In the genomic region with DNA sequence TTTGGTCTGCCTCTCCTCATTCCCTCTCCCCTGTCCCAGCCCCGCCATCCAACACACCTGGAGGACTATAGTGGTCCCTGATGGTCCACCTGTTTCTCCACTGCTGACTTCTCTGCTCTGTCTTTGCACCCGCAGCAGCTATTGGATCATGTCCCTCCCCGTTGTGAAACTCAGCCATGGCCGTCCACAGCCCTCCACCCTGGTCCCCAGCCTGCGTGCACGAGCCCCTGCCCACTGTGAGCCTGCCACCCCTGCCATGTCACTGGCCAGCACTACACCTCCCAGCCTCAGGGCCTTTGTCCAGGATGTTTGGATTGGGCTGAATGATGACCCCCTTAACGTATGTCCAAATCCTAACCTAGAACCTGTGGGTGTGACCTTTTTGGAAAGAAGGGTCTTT, we compare ENCODE assay signal across 26 cellular contexts. TPM values are rescaled to one million over a fixed set of nuclear protein-coding genes. Genes with fewer than 3 reads are reported as not detected.
DNase-seq lines count a peak whose midpoint lies in the region; ATAC-seq, FAIRE-seq and TF ChIP-seq lines count a peak whose summit lies in the region.
"Had no signal": no experiment of that assay in that cellular context is flagged by ENCODE, and none has a peak within 500 bp of the region (broad histone marks: within the 10 kb centered on the region; RNA-seq: fewer than 3 reads in every experiment).

No MANE protein-coding gene starts in this region.

- H3K4me1 ChIP-seq in right lobe of liver: no peaks in the 10 kb centered on the region
- no peaks in the 10 kb centered on the region for H3K4me1 ChIP-seq in HepG2 (ENCODE audit: insufficient read depth, low read length)
- no peaks in the 10 kb centered on the region for H3K4me1 ChIP-seq in neuronal stem cell (ENCODE audit: control insufficient read depth in 2 of 2, insufficient read depth in 1 of 2, low read depth in 1 of 2, low read length in 2 of 2)
- no peaks in the 10 kb centered on the region for H3K4me1 ChIP-seq in aorta (ENCODE audit: control insufficient read depth in 1 of 2, insufficient read depth in 2 of 2, low read length in 2 of 2)

- H3K4me2 ChIP-seq in HepG2 (ENCODE audit: low read depth, low read length) (no peak overlapping the region), neuronal stem cell (ENCODE audit: insufficient read depth, low read length, poor library complexity, severe bottlenecking) (no peak overlapping the region)
- H3K4me2 ChIP-seq: BLaER1, GM23338 had no signal

- TF ChIP-seq POLR2A in right lobe of liver (IDR thresholded peaks at IDR 0.05) (no peak), HepG2 (IDR thresholded peaks at IDR 0.05; ENCODE audit: insufficient read depth in 1 of 2, low read depth in 2 of 2, low read length in 2 of 2) (no peak)

- in situ Hi-C loops in HepG2 (cut with HindIII; ENCODE audit: extremely low pct_ligation_motif_present, low pct_unique_long_range_greater_than_20kb): loop anchor here (10.0 kb wide), 1 partner anchor 567 kb away; the partner anchor contains the start of gene LTO1

- no peaks in the 10 kb centered on the region for H3K79me2 ChIP-seq in HepG2 (ENCODE audit: insufficient read depth, low read length)

- TF ChIP-seq EP300 in HepG2 (IDR thresholded peaks at IDR 0.05; ENCODE audit: low read depth in 2 of 2, low read length in 2 of 2) (no peak), HepG2 (CRISPR knock-in tag; IDR thresholded peaks at IDR 0.05; ENCODE audit: borderline replicate concordance) (no peak)

- H3K4me3 ChIP-seq in right lobe of liver (no peak overlapping the region), HepG2 (replicated peaks in 1 of 3; ENCODE audit: insufficient read depth in 1 of 3, low read depth in 2 of 3, low read length in 3 of 3) (no peak overlapping the region), neuronal stem cell (ENCODE audit: low read length in 2 of 2) (peak overlapping the region in 1 of 2 donors; percentile 35), aorta (ENCODE audit: low read length in 2 of 2) (no peak overlapping the region)
- H3K4me3 ChIP-seq: BLaER1, GM23338 had no signal

- FAIRE-seq in HepG2 (lab: Jason Lieb, UNC): no peak
- FAIRE-seq: A204.1, D721Med, GM12891, GM18507 had no signal

- H4K20me1 ChIP-seq in HepG2 (ENCODE audit: insufficient read depth, low read length): no peaks in the 10 kb centered on the region

- no peaks in the 10 kb centered on the region for H3K79me1 ChIP-seq in neuronal stem cell (ENCODE audit: low read depth, low read length)

- H3K4ac ChIP-seq in neuronal stem cell (ENCODE audit: low read length): no peak overlapping the region

- H3K27me3 ChIP-seq in right lobe of liver (no peaks in the 10 kb centered on the region), HepG2 (ENCODE audit: control insufficient read depth in 1 of 2, insufficient read depth in 2 of 2, low read length in 2 of 2) (peaks cover 0 to 21% of the 10 kb centered on the region in 2 experiments; a peak in 3 of 5 replicates), neuronal stem cell (ENCODE audit: control insufficient read depth in 3 of 3, insufficient read depth in 3 of 3, low read depth in 1 of 3, low read length in 3 of 3) (no peaks in the 10 kb centered on the region), aorta (ENCODE audit: control insufficient read depth in 1 of 2, insufficient read depth in 2 of 2, low read length in 1 of 2) (no peaks in the 10 kb centered on the region)

- TF ChIP-seq CTCF in right lobe of liver (IDR thresholded peaks at IDR 0.05): no peak
- TF ChIP-seq CTCF in HepG2 (CRISPR knock-in tag; IDR thresholded peaks at IDR 0.05): no peak

- H3K9me3 ChIP-seq in right lobe of liver (no peaks in the 10 kb centered on the region), HepG2 (ENCODE audit: low read length) (no peaks in the 10 kb centered on the region), neuronal stem cell (replicated peaks in 1 of 2; ENCODE audit: control insufficient read depth in 2 of 2, insufficient read depth in 1 of 2, low read depth in 1 of 2, low read length in 2 of 2) (peaks cover 0 to 4% of the 10 kb centered on the region in 2 donors), aorta (ENCODE audit: control insufficient read depth, low read length) (no peaks in the 10 kb centered on the region)

- H4K91ac ChIP-seq in neuronal stem cell (ENCODE audit: low read depth, low read length, poor library complexity): no peak overlapping the region

- H2BK15ac ChIP-seq in neuronal stem cell (ENCODE audit: low read length): no peak overlapping the region

- H3K14ac ChIP-seq in neuronal stem cell (ENCODE audit: low read length): peak overlapping the region; percentile 14

- no peak for TF ChIP-seq RAD21 in HepG2 (CRISPR knock-in tag; IDR thresholded peaks at IDR 0.05)

- 88% methylated on average over 6 of the region's 7 CpGs for WGBS in right lobe of liver (ENCODE audit: insufficient coverage, low coverage, low lambda C conversion rate, missing lambda C conversion rate)
- WGBS in HepG2 (ENCODE audit: low lambda C conversion rate): 64% methylated on average over 7 of the region's 7 CpGs
- WGBS in neuronal stem cell (ENCODE audit: extremely low coverage in 2 of 2, insufficient read length in 2 of 2, insufficient replicate concordance in 1 of 2), 2 donors: no CpG with 5 or more reads among the region's 7 CpGs
- 97% methylated on average over 7 of the region's 7 CpGs for WGBS in aorta, 2 donors

- no peak overlapping the region for H4K8ac ChIP-seq in neuronal stem cell (ENCODE audit: low read depth, low read length)

- ATAC-seq in Right ventricle myocardium inferior: no peak
- no peak for ATAC-seq in left cardiac atrium
- ATAC-seq in right lobe of liver: no peak
- ATAC-seq in HepG2: no peak
- ATAC-seq in aorta (ENCODE audit: low FRiP score): no peak
- ATAC-seq: GM23338, HCT116 had no signal

- H3K18ac ChIP-seq in neuronal stem cell (ENCODE audit: low read length): peak overlapping the region; percentile 3

- BruUV-seq in HepG2 (replicated peaks; lab: Mats Ljungman, UMichigan): no TSS peak

- no peaks in the 10 kb centered on the region for H3K36me3 ChIP-seq in right lobe of liver
- no peaks in the 10 kb centered on the region for H3K36me3 ChIP-seq in HepG2 (replicated peaks in 1 of 2; ENCODE audit: control insufficient read depth in 1 of 2, insufficient read depth in 2 of 2, low read length in 2 of 2)
- no peaks in the 10 kb centered on the region for H3K36me3 ChIP-seq in neuronal stem cell (replicated peaks in 1 of 2; ENCODE audit: control insufficient read depth in 2 of 2, insufficient read depth in 2 of 2, low read length in 2 of 2)
- H3K36me3 ChIP-seq in aorta (ENCODE audit: control insufficient read depth in 1 of 2, insufficient read depth in 2 of 2, low read length in 1 of 2): no peaks in the 10 kb centered on the region
- H3K36me3 ChIP-seq: BLaER1 had no signal

- H2BK5ac ChIP-seq in neuronal stem cell (ENCODE audit: low read length): no peak overlapping the region

- H2BK120ac ChIP-seq in neuronal stem cell (ENCODE audit: low read depth, low read length): no peak overlapping the region

- H3K23ac ChIP-seq in neuronal stem cell (ENCODE audit: low read depth, low read length, poor library complexity): no peak overlapping the region

- intact Hi-C loops in Right ventricle myocardium inferior (cut with DNase I): loop anchor here (5.0 to 10.0 kb wide), 3 partner anchors 107 to 337 kb away; partner anchors contain the start of gene MYEOV
- intact Hi-C loops in left cardiac atrium (cut with DNase I): no loop called here
- intact Hi-C loops in right lobe of liver (cut with DNase I): loop anchor here in 1 of 2 donors (5.0 kb wide), 1 partner anchor 549 kb away; no protein-coding TSS in a partner anchor
- intact Hi-C loops in HepG2 (cut with micrococcal nuclease; ENCODE audit: unreplicated experiment): loop anchor here (10.0 kb wide), 1 partner anchor 537 kb away; the partner anchor contains the start of gene CCND1
- intact Hi-C loops in aorta (cut with DNase I): loop anchor here in 1 of 2 donors (10.0 kb wide), 1 partner anchor 127 kb away; no protein-coding TSS in a partner anchor

- H3K27ac ChIP-seq in right lobe of liver (no peak overlapping the region), HepG2 (ENCODE audit: extremely low read length, insufficient read depth, low read length) (no peak overlapping the region), neuronal stem cell (replicated peaks; ENCODE audit: low read length) (no peak overlapping the region), aorta (ENCODE audit: low read depth in 1 of 2, low read length in 2 of 2) (no peak overlapping the region)
- H3K27ac ChIP-seq: 22Rv1, BLaER1 had no signal

- H2AK5ac ChIP-seq in neuronal stem cell (ENCODE audit: low read depth, low read length): no peak overlapping the region

- DNase-seq in Right ventricle myocardium inferior (ENCODE audit: missing footprints): peak; percentile 20
- no peak for DNase-seq in left cardiac atrium
- peak in 2 of 3 donors; percentile 7 to 14 for DNase-seq in right lobe of liver
- no peak for DNase-seq in HepG2 (ENCODE audit: low spot score)
- no peak for DNase-seq in neuronal stem cell (ENCODE audit: low spot score)
- DNase-seq in aorta: peak; percentile 32 to 65
- no peak for DNase-seq in NAMALWA (ENCODE audit: low spot score)
- no peak for DNase-seq in NCI-H524 treated with DMSO at 0.1 percent for 48 hours (lab: John Stamatoyannopoulos, UW)
- DNase-seq: CD4-positive, alpha-beta T cell; CD8-positive, alpha-beta memory T cell; DMS 273 treated with DMSO at 0.1 percent for 48 hours; DMS79 treated with DMSO at 0.1 percent for 48 hours; GF-D8; H9 had no signal

- CTCF ChIA-PET in HepG2 (lab: Yijun Ruan, JAX; ENCODE audit: low intra/inter-chr PET ratio, low total read pairs): no interaction called here

- H3K9ac ChIP-seq in HepG2 (ENCODE audit: insufficient read depth, low read depth, low read length): no peak overlapping the region
- no peak overlapping the region for H3K9ac ChIP-seq in neuronal stem cell (ENCODE audit: low read depth, low read length, poor library complexity)
- H3K9ac ChIP-seq: BLaER1 had no signal

- H2AFZ ChIP-seq in HepG2 (ENCODE audit: low read length) (no peak overlapping the region), neuronal stem cell (ENCODE audit: low read length) (no peak overlapping the region)
- H2AFZ ChIP-seq: GM23338 had no signal

- POLR2A ChIA-PET in HepG2 (lab: Yijun Ruan, JAX): no interaction called here

- no peak overlapping the region for H2BK12ac ChIP-seq in neuronal stem cell (ENCODE audit: low read length)

RNA-seq across cellular contexts. Expression of gene SMIM38, which starts 47.7 kb away (rescaled TPM):
- total RNA-seq in Right ventricle myocardium inferior (0.11 TPM), left cardiac atrium (under 1 TPM in 1 of 2 donors, not detected in 1; 0.18 TPM), right lobe of liver (not detected), HepG2 (2016; rRNA removed; fragmentation: Illumina TruSeq; extraction: Trizol) (0.40 TPM in 1 of 2 replicates, not detected in the other), aorta (1 to 10 TPM; 1.6 to 2.8 TPM)
- total RNA-seq in HepG2 (2016; cell fraction: cytosol; rRNA removed; fragmentation: Illumina TruSeq; extraction: Trizol; ENCODE audit: low read depth): 0.18 TPM in 1 of 2 replicates, not detected in the other
- 0.39 and 0.61 TPM in 2 replicates for total RNA-seq in HepG2 (2016; cell fraction: insoluble cytoplasmic fraction; rRNA removed; fragmentation: Illumina TruSeq; extraction: Trizol)
- 0.24 and 0.25 TPM in 2 replicates for total RNA-seq in HepG2 (2016; cell fraction: membrane; rRNA removed; fragmentation: Illumina TruSeq; extraction: Trizol)
- 0.43 and 0.91 TPM in 2 replicates for total RNA-seq in HepG2 (2016; cell fraction: nucleus; rRNA removed; fragmentation: Illumina TruSeq; extraction: Trizol)
- polyA plus RNA-seq in HepG2 (2011; rRNA removed) (0.30 and 0.42 TPM in 2 replicates), aorta (under 1 TPM in 1 of 2 donors, not detected in 1; 0.56 TPM)
- 0.12 and 0.32 TPM in 2 replicates for polyA plus RNA-seq in HepG2 (2011; cell fraction: cytosol; rRNA removed)
- 3.5 and 3.6 TPM in 2 replicates for polyA plus RNA-seq in HepG2 (2011; cell fraction: nucleus; rRNA removed)
- 0.39 and 0.67 TPM in 2 replicates for polyA plus RNA-seq in HepG2 (2012)
- not detected in 2 replicates for polyA plus RNA-seq in HepG2 (2016; cell fraction: cytosol; fragmentation: Illumina TruSeq; extraction: Trizol; ENCODE audit: low read depth)
- polyA plus RNA-seq in HepG2 (2016; cell fraction: insoluble cytoplasmic fraction; fragmentation: Illumina TruSeq; extraction: Trizol; ENCODE audit: low read depth): 0.09 TPM in 1 of 2 replicates, not detected in the other
- polyA plus RNA-seq in HepG2 (2016; cell fraction: membrane; fragmentation: Illumina TruSeq; extraction: Trizol; ENCODE audit: low read depth): not detected in 2 replicates
- polyA plus RNA-seq in HepG2 (2016; cell fraction: nucleus; fragmentation: Illumina TruSeq; extraction: Trizol; ENCODE audit: insufficient read depth, low read depth): 0.45 and 0.49 TPM in 2 replicates
- polyA minus RNA-seq in HepG2 (2011; rRNA and poly(A)+ RNA removed; ENCODE audit: low replicate concordance): 0.09 and 1.2 TPM in 2 replicates
- polyA minus RNA-seq in HepG2 (2011; cell fraction: cytosol; rRNA and poly(A)+ RNA removed): not detected in 2 replicates
- polyA minus RNA-seq in HepG2 (2011; cell fraction: nucleus; rRNA and poly(A)+ RNA removed): 1.4 and 2.1 TPM in 2 replicates
- polyA plus RNA-seq in neuronal stem cell (2013, experiment 1 of 2): 0.26 TPM
- 0.36 TPM for polyA plus RNA-seq in neuronal stem cell (2013, experiment 2 of 2)
- total RNA-seq: Daoy, G401, H4 had no signal
- polyA plus RNA-seq: CD14-positive monocyte; CD8-positive, alpha-beta memory T cell; GM23338 had no signal

RNA-seq across cellular contexts. Expression of gene TPCN2, which starts 59.3 kb away (rescaled TPM):
- total RNA-seq in Right ventricle myocardium inferior (9.1 TPM), left cardiac atrium (1 to 10 TPM; 7.3 to 9.7 TPM), right lobe of liver (10 to 100 TPM; 10.7 to 27.2 (median 15.6) TPM), HepG2 (2016; rRNA removed; fragmentation: Illumina TruSeq; extraction: Trizol) (2.0 and 5.9 TPM in 2 replicates), aorta (10 to 100 TPM; 25.8 to 27.9 TPM)
- 3.5 and 4.3 TPM in 2 replicates for total RNA-seq in HepG2 (2016; cell fraction: cytosol; rRNA removed; fragmentation: Illumina TruSeq; extraction: Trizol; ENCODE audit: low read depth)
- total RNA-seq in HepG2 (2016; cell fraction: insoluble cytoplasmic fraction; rRNA removed; fragmentation: Illumina TruSeq; extraction: Trizol): 1.8 and 5.7 TPM in 2 replicates
- total RNA-seq in HepG2 (2016; cell fraction: membrane; rRNA removed; fragmentation: Illumina TruSeq; extraction: Trizol): 2.4 and 2.5 TPM in 2 replicates
- total RNA-seq in HepG2 (2016; cell fraction: nucleus; rRNA removed; fragmentation: Illumina TruSeq; extraction: Trizol): 7.8 and 11.5 TPM in 2 replicates
- polyA plus RNA-seq in HepG2 (2011; rRNA removed) (5.6 and 6.9 TPM in 2 replicates), aorta (10 to 100 TPM in 1 of 2 donors, 1 to 10 TPM in 1; 1.5 to 20.8 TPM)
- 3.3 and 3.5 TPM in 2 replicates for polyA plus RNA-seq in HepG2 (2011; cell fraction: cytosol; rRNA removed)
- 37.2 and 42.8 TPM in 2 replicates for polyA plus RNA-seq in HepG2 (2011; cell fraction: nucleus; rRNA removed)
- polyA plus RNA-seq in HepG2 (2012): 4.5 and 4.7 TPM in 2 replicates
- polyA plus RNA-seq in HepG2 (2016; cell fraction: cytosol; fragmentation: Illumina TruSeq; extraction: Trizol; ENCODE audit: low read depth): 0.52 and 0.74 TPM in 2 replicates
- 1.7 and 2.1 TPM in 2 replicates for polyA plus RNA-seq in HepG2 (2016; cell fraction: insoluble cytoplasmic fraction; fragmentation: Illumina TruSeq; extraction: Trizol; ENCODE audit: low read depth)
- 1.3 TPM in 2 replicates for polyA plus RNA-seq in HepG2 (2016; cell fraction: membrane; fragmentation: Illumina TruSeq; extraction: Trizol; ENCODE audit: low read depth)
- 17.8 and 19.4 TPM in 2 replicates for polyA plus RNA-seq in HepG2 (2016; cell fraction: nucleus; fragmentation: Illumina TruSeq; extraction: Trizol; ENCODE audit: insufficient read depth, low read depth)
- 10.3 and 20.2 TPM in 2 replicates for polyA minus RNA-seq in HepG2 (2011; rRNA and poly(A)+ RNA removed; ENCODE audit: low replicate concordance)
- 1.6 TPM in 2 replicates for polyA minus RNA-seq in HepG2 (2011; cell fraction: cytosol; rRNA and poly(A)+ RNA removed)
- polyA minus RNA-seq in HepG2 (2011; cell fraction: nucleus; rRNA and poly(A)+ RNA removed): 14.9 and 16.5 TPM in 2 replicates
- polyA plus RNA-seq in neuronal stem cell (2013, experiment 1 of 2): 4.3 TPM
- polyA plus RNA-seq in neuronal stem cell (2013, experiment 2 of 2): 4.3 TPM

Comparison
In these comparisons a context has a peak if more than half of its experiments do, and no peak if none do; other contexts are left out.
1. DNase-seq: peak in Right ventricle myocardium inferior (single experiment), right lobe of liver (2 of 3) and aorta (2 of 2); none in left cardiac atrium (single experiment), HepG2 (single experiment), neuronal stem cell (single experiment), NAMALWA (single experiment) and NCI-H524 treated with DMSO at 0.1 percent for 48 hours (single experiment).
2. intact Hi-C loops: an anchor here in Right ventricle myocardium inferior (5.0 to 10.0 kb wide) and HepG2 (10.0 kb wide); none called in left cardiac atrium.